ENCODE assay signal across 28 cellular contexts in the genomic region with DNA sequence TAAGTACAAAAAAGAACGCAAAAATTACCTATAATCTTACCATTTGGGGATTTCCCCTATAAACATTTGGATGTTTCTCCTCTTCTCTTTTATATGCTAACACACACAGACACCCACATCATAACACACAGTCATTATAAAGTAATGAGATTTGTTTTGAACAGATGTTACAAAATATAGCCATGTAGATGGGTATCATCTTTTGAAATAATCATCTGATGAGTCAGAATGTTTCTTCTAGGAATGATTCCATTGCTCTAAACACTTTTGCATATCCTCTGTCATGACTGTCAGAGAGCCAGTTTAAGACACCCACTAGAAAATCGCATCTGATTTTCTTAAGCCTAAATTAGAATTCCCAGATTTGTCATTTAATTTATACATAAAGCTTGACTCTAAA.
DNase-seq lines count a peak whose midpoint lies in the region; ATAC-seq and TF ChIP-seq lines count a peak whose summit lies in the region.
"Had no signal": no experiment of that assay in that cellular context is flagged by ENCODE, and none has a peak within 500 bp of the region (broad histone marks: within the 10 kb centered on the region; RNA-seq: fewer than 3 reads in every experiment).

No MANE protein-coding gene starts in this region.

- H3K27ac Mint-ChIP-seq in nephron progenitor cell = no peak overlapping the region
- H3K27ac Mint-ChIP-seq: activated CD4-positive, alpha-beta T cell treated with anti-CD3 and anti-CD28 coated beads for 36 hours; activated naive CD4-positive, alpha-beta T cell treated with anti-CD3 and anti-CD28 coated beads, Interleukin-2, amount 50 U/mL, for 24 hours; B cell; effector memory CD8-positive, alpha-beta T cell; H9; naive B cell had no signal

- peaks cover 16% of the 10 kb centered on the region for H3K9me3 Mint-ChIP-seq in nephron progenitor cell
- H3K9me3 Mint-ChIP-seq: effector memory CD8-positive, alpha-beta T cell had no signal

- peaks cover under 1% of the 10 kb centered on the region for H3K27me3 Mint-ChIP-seq in nephron progenitor cell (ENCODE audit: low read depth, poor library complexity)
- H3K27me3 Mint-ChIP-seq: B cell; effector memory CD8-positive, alpha-beta T cell; naive B cell had no signal

- no peaks in the 10 kb centered on the region for H3K9me3 ChIP-seq in RWPE2 (ENCODE audit: severe bottlenecking)

- H3K36me3 ChIP-seq in RWPE2 (ENCODE audit: low read depth) = no peaks in the 10 kb centered on the region
- H3K36me3 ChIP-seq: esophagus squamous epithelium had no signal

- DNase-seq in NCI-H2171 treated with DMSO at 0.1 percent for 48 hours (lab: John Stamatoyannopoulos, UW) = peak; percentile 9
- DNase-seq in NCI-H2171 (lab: John Stamatoyannopoulos, UW) = no peak
- DNase-seq in RWPE2 (ENCODE audit: low spot score) = no peak
- peak; percentile 1 for DNase-seq in fibroblast of mammary gland (ENCODE audit: low read depth)
- no peak for DNase-seq in activated CD4-positive, alpha-beta T cell treated with anti-CD3 and anti-CD28 coated beads for 48 hours
- no peak for DNase-seq in nephron progenitor cell
- no peak for DNase-seq in H4 (ENCODE audit: low spot score)
- no peak for DNase-seq in coronary artery (ENCODE audit: low spot score)
- DNase-seq: activated CD4-positive, alpha-beta T cell treated with anti-CD3 and anti-CD28 coated beads for 36 hours; cerebellar nuclear complex; DND-41; effector memory CD8-positive, alpha-beta T cell; esophagus squamous epithelium; H9; left cardiac atrium; naive B cell; NCI-H1694 treated with DMSO at 0.1 percent for 48 hours; NCI-H226; NCI-H748 treated with DMSO at 0.1 percent for 48 hours; PC-3; SIG-M5; stimulated activated CD4-positive, alpha-beta T cell treated with anti-CD3 and anti-CD28 coated beads, Interleukin-4, amount 100 ng/mL, for 24 hours; stimulated activated naive CD4-positive, alpha-beta T cell treated with Interleukin-2 at 50 U/mL for 16 hours; T-helper 1 cell had no signal

- TF ChIP-seq CTCF in RWPE2 (IDR thresholded peaks at IDR 0.05; ENCODE audit: poor library complexity, severe bottlenecking) = no peak
- no peak for TF ChIP-seq CTCF in fibroblast of mammary gland (conservative IDR thresholded peaks at IDR 0.05; ENCODE audit: control insufficient read depth, insufficient read depth, low read depth, low read length)
- TF ChIP-seq CTCF in nephron progenitor cell (IDR thresholded peaks at IDR 0.05) = no peak
- TF ChIP-seq CTCF in coronary artery (IDR thresholded peaks at IDR 0.05) = no peak

- H3K4me3 ChIP-seq in RWPE2 (ENCODE audit: severe bottlenecking) (no peak overlapping the region), fibroblast of mammary gland (ENCODE audit: control insufficient read depth, low read depth, low read length) (no peak overlapping the region), coronary artery (no peak overlapping the region)
- H3K4me3 ChIP-seq: esophagus squamous epithelium had no signal

- peaks cover 19% of the 10 kb centered on the region for H3K4me1 Mint-ChIP-seq in nephron progenitor cell
- H3K4me1 Mint-ChIP-seq: activated CD4-positive, alpha-beta T cell treated with anti-CD3 and anti-CD28 coated beads for 36 hours; activated naive CD4-positive, alpha-beta T cell treated with anti-CD3 and anti-CD28 coated beads, Interleukin-2, amount 50 U/mL, for 24 hours had no signal

- peaks cover 12% of the 10 kb centered on the region for H3K36me3 Mint-ChIP-seq in nephron progenitor cell (ENCODE audit: low read depth)
- H3K36me3 Mint-ChIP-seq: activated naive CD4-positive, alpha-beta T cell treated with anti-CD3 and anti-CD28 coated beads, Interleukin-2, amount 50 U/mL, for 24 hours; naive B cell had no signal

- ATAC-seq in RWPE2 (ENCODE audit: low read depth) = peak; percentile 49; the same call in 2 of the 3 replicates
- ATAC-seq: activated CD4-positive, alpha-beta T cell treated with anti-CD3 and anti-CD28 coated beads for 36 hours; effector memory CD8-positive, alpha-beta T cell; left cardiac atrium; PC-3 had no signal

- no peaks in the 10 kb centered on the region for H3K27me3 ChIP-seq in RWPE2 (ENCODE audit: insufficient read depth, poor library complexity, severe bottlenecking)
- H3K27me3 ChIP-seq: esophagus squamous epithelium had no signal

- H3K27ac ChIP-seq in RWPE2 (ENCODE audit: poor library complexity, severe bottlenecking) (no peak overlapping the region), coronary artery (no peak overlapping the region)
- H3K27ac ChIP-seq: 22Rv1, esophagus squamous epithelium, KMS-11 had no signal

- H3K4me3 Mint-ChIP-seq in nephron progenitor cell = no peak overlapping the region
- H3K4me3 Mint-ChIP-seq: activated CD4-positive, alpha-beta T cell treated with anti-CD3 and anti-CD28 coated beads for 36 hours; activated naive CD4-positive, alpha-beta T cell treated with anti-CD3 and anti-CD28 coated beads, Interleukin-2, amount 50 U/mL, for 24 hours; B cell; effector memory CD8-positive, alpha-beta T cell; H9; naive B cell had no signal

- H3K4me1 ChIP-seq in RWPE2 (ENCODE audit: insufficient read depth, poor library complexity, severe bottlenecking) = no peaks in the 10 kb centered on the region
- H3K4me1 ChIP-seq: esophagus squamous epithelium had no signal

Comparison
In these comparisons a context has a peak if more than half of its experiments do, and no peak if none do; other contexts are left out.
1. DNase-seq: peak in NCI-H2171 treated with DMSO at 0.1 percent for 48 hours (single experiment) and fibroblast of mammary gland (single experiment); none in NCI-H2171 (single experiment), RWPE2 (single experiment), activated CD4-positive, alpha-beta T cell treated with anti-CD3 and anti-CD28 coated beads for 48 hours (single experiment), nephron progenitor cell (single experiment), H4 (single experiment) and coronary artery (single experiment).